Comparison of ENCODE assay signal across 20 cellular contexts in genomic region chr20:38903335-38903734, GRCh38. TPM values are rescaled to one million over a fixed set of nuclear protein-coding genes. Genes with fewer than 3 reads are reported as not detected.
A peak's percentile ranks its signal among the peaks of the same experiment; 100 is the strongest.
DNase-seq lines count a peak whose midpoint lies in the region; ATAC-seq, FAIRE-seq and TF ChIP-seq lines count a peak whose summit lies in the region.
"Had no signal": no experiment of that assay in that cellular context is flagged by ENCODE, and none has a peak within 500 bp of the region (broad histone marks: within the 10 kb centered on the region; RNA-seq: fewer than 3 reads in every experiment).

No MANE protein-coding gene starts in this region.

- peak overlapping the region; percentile 87 to 92 for H3K27ac Mint-ChIP-seq in effector memory CD8-positive, alpha-beta T cell

- in situ Hi-C loops in HepG2 (cut with HindIII; ENCODE audit: extremely low pct_ligation_motif_present, low pct_unique_long_range_greater_than_20kb): no loop called here
- in situ Hi-C loops in IMR-90 (cut with MboI; ENCODE audit: low sequenced_read_pairs): no loop called here
- in situ Hi-C loops in GM13976 (cut with MboI; ENCODE audit: low sequenced_read_pairs, unreplicated experiment): loop anchor here (10.0 kb wide), 1 partner anchor 249 kb away; no protein-coding TSS in a partner anchor

- no peaks in the 10 kb centered on the region for H3K9me1 ChIP-seq in IMR-90 (ENCODE audit: insufficient read depth, low read length)

- BruUV-seq in HepG2 (replicated peaks; lab: Mats Ljungman, UMichigan): no TSS peak
- BruUV-seq in IMR-90 (replicated peaks; lab: Mats Ljungman, UMichigan): no TSS peak

- H4K20me1 ChIP-seq in HepG2 (ENCODE audit: insufficient read depth, low read length) (no peaks in the 10 kb centered on the region), IMR-90 (ENCODE audit: insufficient read depth, low read length) (no peaks in the 10 kb centered on the region)
- H4K20me1 ChIP-seq: BLaER1 treated with 17β-estradiol and CSF1 and Interleukin-3, amounts not matched to agents 10 nM and 100 nM had no signal

- DNase-seq in HepG2 (ENCODE audit: low spot score): no peak
- no peak for DNase-seq in right lobe of liver
- DNase-seq in IMR-90: no peak
- DNase-seq in effector memory CD8-positive, alpha-beta T cell: no peak
- no peak for DNase-seq in GM13976 (ENCODE audit: low spot score)
- no peak for DNase-seq in esophagus squamous epithelium (lab: John Stamatoyannopoulos, UW)
- DNase-seq: CD8-positive, alpha-beta memory T cell; Karpas-422; MV-4-11; NCI-H1105 treated with DMSO at 0.1 percent for 48 hours; NCI-H2081 treated with DMSO at 0.1 percent for 48 hours; NCI-H2171 treated with DMSO at 0.1 percent for 48 hours; NCI-H524 treated with DMSO at 0.1 percent for 48 hours; NCI-H82; SIG-M5 had no signal

- H4K8ac ChIP-seq in IMR-90 (ENCODE audit: low read depth in 2 of 2, low read length in 2 of 2): no peak overlapping the region

- peaks cover 9% of the 10 kb centered on the region for H3K4me1 ChIP-seq in HepG2 (ENCODE audit: insufficient read depth, low read length)
- H3K4me1 ChIP-seq in right lobe of liver: no peaks in the 10 kb centered on the region
- H3K4me1 ChIP-seq in IMR-90 (ENCODE audit: control insufficient read depth, insufficient read depth, low read length): no peaks in the 10 kb centered on the region
- no peaks in the 10 kb centered on the region for H3K4me1 ChIP-seq in esophagus squamous epithelium
- H3K4me1 ChIP-seq: BLaER1 treated with 17β-estradiol and CSF1 and Interleukin-3, amounts not matched to agents 10 nM and 100 nM had no signal

- POLR2A ChIA-PET in HepG2 (lab: Yijun Ruan, JAX): no interaction called here
- POLR2A ChIA-PET in IMR-90 (lab: Charles Lee; ENCODE audit: unreplicated experiment): no interaction called here

- no peaks in the 10 kb centered on the region for H3K27me3 Mint-ChIP-seq in effector memory CD8-positive, alpha-beta T cell
- H3K27me3 Mint-ChIP-seq: CD8-positive, alpha-beta memory T cell had no signal

- H3K27ac ChIP-seq in HepG2 (ENCODE audit: extremely low read length, insufficient read depth, low read length) (no peak overlapping the region), right lobe of liver (no peak overlapping the region), IMR-90 (ENCODE audit: insufficient read depth, low read length) (no peak overlapping the region), esophagus squamous epithelium (no peak overlapping the region)
- H3K27ac ChIP-seq: BLaER1 treated with 17β-estradiol and CSF1 and Interleukin-3, amounts not matched to agents 10 nM and 100 nM had no signal

- H3K4ac ChIP-seq in IMR-90 (ENCODE audit: low read depth, low read length): no peak overlapping the region

- H3K14ac ChIP-seq in IMR-90 (replicated peaks; ENCODE audit: low read depth, low read length): no peak overlapping the region

- no peak overlapping the region for H4K5ac ChIP-seq in IMR-90 (ENCODE audit: low read depth, low read length)

- H3K56ac ChIP-seq in IMR-90 (ENCODE audit: extremely low read depth, insufficient read depth, low read length): no peak overlapping the region

- no peaks in the 10 kb centered on the region; a peak in 3 of 5 replicates for H3K27me3 ChIP-seq in HepG2 (ENCODE audit: control insufficient read depth in 1 of 2, insufficient read depth in 2 of 2, low read length in 2 of 2)
- no peaks in the 10 kb centered on the region for H3K27me3 ChIP-seq in right lobe of liver
- H3K27me3 ChIP-seq in IMR-90 (ENCODE audit: control insufficient read depth, insufficient read depth, low read length): peaks cover 22% of the 10 kb centered on the region
- peaks cover 0 to 12% (median 0%) of the 10 kb centered on the region in 4 donors for H3K27me3 ChIP-seq in esophagus squamous epithelium
- H3K27me3 ChIP-seq: BLaER1 treated with 17β-estradiol and CSF1 and Interleukin-3, amounts not matched to agents 10 nM and 100 nM had no signal

- H3K36me3 ChIP-seq in HepG2 (replicated peaks in 1 of 2; ENCODE audit: control insufficient read depth in 1 of 2, insufficient read depth in 2 of 2, low read length in 2 of 2) (no peaks in the 10 kb centered on the region), right lobe of liver (no peaks in the 10 kb centered on the region), IMR-90 (ENCODE audit: control insufficient read depth, insufficient read depth, low read length) (no peaks in the 10 kb centered on the region), esophagus squamous epithelium (peaks cover 0 to 30% (median 0%) of the 10 kb centered on the region in 3 donors)

- H3K23ac ChIP-seq in IMR-90 (ENCODE audit: low read depth, low read length): no peak overlapping the region

- no peak overlapping the region for H2AK5ac ChIP-seq in IMR-90 (ENCODE audit: low read depth, low read length)

- no peak overlapping the region for H4K91ac ChIP-seq in IMR-90 (ENCODE audit: insufficient read depth, low read depth, low read length)

- H3K4me3 Mint-ChIP-seq in effector memory CD8-positive, alpha-beta T cell: peak overlapping the region in 1 of 2 donors; percentile 60
- H3K4me3 Mint-ChIP-seq: CD8-positive, alpha-beta memory T cell had no signal

- no peak for TF ChIP-seq POLR2A in HepG2 (IDR thresholded peaks at IDR 0.05; ENCODE audit: insufficient read depth in 1 of 2, low read depth in 2 of 2, low read length in 2 of 2)
- TF ChIP-seq POLR2A in right lobe of liver (IDR thresholded peaks at IDR 0.05): no peak
- TF ChIP-seq POLR2A in IMR-90 (IDR thresholded peaks at IDR 0.05; ENCODE audit: low read depth, low read length): no peak
- no peak for TF ChIP-seq POLR2A in esophagus squamous epithelium (IDR thresholded peaks at IDR 0.05)

- no peak for TF ChIP-seq EP300 in HepG2 (IDR thresholded peaks at IDR 0.05; ENCODE audit: low read depth in 2 of 2, low read length in 2 of 2)
- TF ChIP-seq EP300 in HepG2 (CRISPR knock-in tag; IDR thresholded peaks at IDR 0.05; ENCODE audit: borderline replicate concordance): no peak

- CTCF ChIA-PET in HepG2 (lab: Yijun Ruan, JAX; ENCODE audit: low intra/inter-chr PET ratio, low total read pairs): no interaction called here
- CTCF ChIA-PET in IMR-90 (lab: Yijun Ruan, JAX): no interaction called here

- H3K9ac ChIP-seq in HepG2 (ENCODE audit: insufficient read depth, low read depth, low read length) (no peak overlapping the region), IMR-90 (ENCODE audit: low read depth, low read length) (no peak overlapping the region)
- H3K9ac ChIP-seq: BLaER1 treated with 17β-estradiol and CSF1 and Interleukin-3, amounts not matched to agents 10 nM and 100 nM had no signal

- no peaks in the 10 kb centered on the region for H3K9me3 Mint-ChIP-seq in effector memory CD8-positive, alpha-beta T cell

- no peak overlapping the region for H2BK20ac ChIP-seq in IMR-90 (ENCODE audit: low read depth, low read length)

- no peaks in the 10 kb centered on the region for H3K79me1 ChIP-seq in IMR-90 (ENCODE audit: low read depth in 1 of 2, low read length in 2 of 2)

- no peak overlapping the region for H2BK120ac ChIP-seq in IMR-90 (ENCODE audit: low read depth, low read length)

- H2BK5ac ChIP-seq in IMR-90 (ENCODE audit: low read depth, low read length, poor library complexity, severe bottlenecking): no peak overlapping the region

- dilution Hi-C loops in IMR-90 (cut with HindIII; ENCODE audit: low sequenced_read_pairs, unreplicated experiment): no loop called here

- H3K4me2 ChIP-seq in HepG2 (ENCODE audit: low read depth, low read length) (no peak overlapping the region), IMR-90 (ENCODE audit: low read depth, low read length) (no peak overlapping the region)
- H3K4me2 ChIP-seq: BLaER1 treated with 17β-estradiol and CSF1 and Interleukin-3, amounts not matched to agents 10 nM and 100 nM had no signal

- ATAC-seq in HepG2: no peak
- no peak for ATAC-seq in right lobe of liver
- no peak for ATAC-seq in IMR-90 (ENCODE audit: low read depth)
- no peak for ATAC-seq in effector memory CD8-positive, alpha-beta T cell (replicated peaks)
- no peak for ATAC-seq in GM21390 (IDR thresholded peaks at IDR 0.05; ENCODE audit: unreplicated experiment)
- ATAC-seq: Panc1 had no signal

- no peak for TF ChIP-seq RAD21 in HepG2 (CRISPR knock-in tag; IDR thresholded peaks at IDR 0.05)
- TF ChIP-seq RAD21 in IMR-90 (IDR thresholded peaks at IDR 0.05; ENCODE audit: low read length): no peak

- H3K9me3 ChIP-seq in HepG2 (ENCODE audit: low read length): peaks cover 5% of the 10 kb centered on the region; the same call in 1 of the 2 replicates
- H3K9me3 ChIP-seq in right lobe of liver: no peaks in the 10 kb centered on the region
- H3K9me3 ChIP-seq in IMR-90 (ENCODE audit: control insufficient read depth, insufficient read depth, low read length): peaks cover 2% of the 10 kb centered on the region; the same call in 1 of the 2 replicates
- H3K9me3 ChIP-seq in esophagus squamous epithelium: peaks cover 0 to 14% (median 8%) of the 10 kb centered on the region in 3 donors

- intact Hi-C loops in HepG2 (cut with micrococcal nuclease; ENCODE audit: unreplicated experiment): no loop called here
- intact Hi-C loops in right lobe of liver (cut with DNase I): no loop called here
- intact Hi-C loops in IMR-90 (cut with micrococcal nuclease): no loop called here
- intact Hi-C loops in esophagus squamous epithelium (cut with DNase I): no loop called here

- peaks cover 81% of the 10 kb centered on the region for H3K36me3 Mint-ChIP-seq in effector memory CD8-positive, alpha-beta T cell (ENCODE audit: insufficient read depth)

- H3K18ac ChIP-seq in IMR-90 (ENCODE audit: low read depth, low read length): no peak overlapping the region

- no peak for FAIRE-seq in HepG2 (lab: Jason Lieb, UNC)
- FAIRE-seq: G401.6, H54 had no signal

- peak overlapping the region; percentile 53 for H2AK9ac ChIP-seq in IMR-90 (replicated peaks; ENCODE audit: low read depth, low read length, poor library complexity)

- H2AFZ ChIP-seq in HepG2 (ENCODE audit: low read length): no peak overlapping the region
- no peak overlapping the region for H2AFZ ChIP-seq in IMR-90 (replicated peaks; ENCODE audit: low read length, poor library complexity)

- H3K79me2 ChIP-seq in HepG2 (ENCODE audit: insufficient read depth, low read length): no peaks in the 10 kb centered on the region

- H3K4me3 ChIP-seq in HepG2 (replicated peaks in 1 of 3; ENCODE audit: insufficient read depth in 1 of 3, low read depth in 2 of 3, low read length in 3 of 3) (no peak overlapping the region), right lobe of liver (no peak overlapping the region), IMR-90 (ENCODE audit: insufficient read depth, low read depth, low read length) (no peak overlapping the region), esophagus squamous epithelium (no peak overlapping the region)
- H3K4me3 ChIP-seq: BLaER1 treated with 17β-estradiol and CSF1 and Interleukin-3, amounts not matched to agents 10 nM and 100 nM had no signal

- 40% methylated on average over 5 of the region's 5 CpGs for WGBS in HepG2 (ENCODE audit: low lambda C conversion rate)
- 56% methylated on average over 5 of the region's 5 CpGs for WGBS in right lobe of liver (ENCODE audit: insufficient coverage, low coverage, low lambda C conversion rate, missing lambda C conversion rate)
- 53% methylated on average over 3 of the region's 5 CpGs; no CpG with 5 or more reads in 1 of the 2 experiments for WGBS in IMR-90 (ENCODE audit: extremely low coverage in 2 of 2, insufficient read length in 1 of 2), 2 experiments
- 41 to 64% methylated on average over 5 of the region's 5 CpGs for WGBS in esophagus squamous epithelium, 2 donors

- no peak overlapping the region for H2BK15ac ChIP-seq in IMR-90 (ENCODE audit: low read depth, low read length)

- TF ChIP-seq CTCF in HepG2 (CRISPR knock-in tag; IDR thresholded peaks at IDR 0.05): no peak
- no peak for TF ChIP-seq CTCF in right lobe of liver (IDR thresholded peaks at IDR 0.05)
- no peak for TF ChIP-seq CTCF in IMR-90 (conservative IDR thresholded peaks at IDR 0.05; ENCODE audit: low read depth, low read length)
- TF ChIP-seq CTCF in GM13976 (IDR thresholded peaks at IDR 0.05; ENCODE audit: borderline replicate concordance, control extremely low read depth, extremely low read depth, insufficient read depth, missing control alignments): no peak
- no peak for TF ChIP-seq CTCF in esophagus squamous epithelium (IDR thresholded peaks at IDR 0.05)

- peaks cover 9 to 16% of the 10 kb centered on the region in 2 donors for H3K4me1 Mint-ChIP-seq in effector memory CD8-positive, alpha-beta T cell (ENCODE audit: low read depth in 2 of 2)

RNA-seq across cellular contexts. Expression of gene FAM83D, which starts 22.9 kb away (rescaled TPM):
- total RNA-seq in HepG2 (2016; rRNA removed; fragmentation: Illumina TruSeq; extraction: Trizol) (64.0 and 76.5 TPM in 2 replicates), right lobe of liver (1 to 10 TPM in 4 of 6 experiments, under 1 TPM in 2; 0.83 to 3.3 (median 1.7) TPM), IMR-90 (2012; rRNA removed) (20.4 and 23.1 TPM in 2 replicates), esophagus squamous epithelium (100 to 1,000 TPM in 1 of 4 donors, 10 to 100 TPM in 3; 53.8 to 105 (median 81.9) TPM)
- 7.7 and 8.1 TPM in 2 replicates for total RNA-seq in HepG2 (2016; cell fraction: cytosol; rRNA removed; fragmentation: Illumina TruSeq; extraction: Trizol; ENCODE audit: low read depth)
- total RNA-seq in HepG2 (2016; cell fraction: insoluble cytoplasmic fraction; rRNA removed; fragmentation: Illumina TruSeq; extraction: Trizol): 64.0 and 71.6 TPM in 2 replicates
- total RNA-seq in HepG2 (2016; cell fraction: membrane; rRNA removed; fragmentation: Illumina TruSeq; extraction: Trizol): 21.2 and 23.0 TPM in 2 replicates
- 31.3 and 37.7 TPM in 2 replicates for total RNA-seq in HepG2 (2016; cell fraction: nucleus; rRNA removed; fragmentation: Illumina TruSeq; extraction: Trizol)
- polyA plus RNA-seq in HepG2 (2011; rRNA removed) (26.7 and 51.4 TPM in 2 replicates), IMR-90 (2012; rRNA removed) (26.4 and 29.6 TPM in 2 replicates)
- 28.2 and 38.6 TPM in 2 replicates for polyA plus RNA-seq in HepG2 (2011; cell fraction: cytosol; rRNA removed)
- polyA plus RNA-seq in HepG2 (2011; cell fraction: nucleus; rRNA removed): 23.7 and 42.3 TPM in 2 replicates
- 13.4 and 27.1 TPM in 2 replicates for polyA plus RNA-seq in HepG2 (2012)
- 3.9 and 4.0 TPM in 2 replicates for polyA plus RNA-seq in HepG2 (2016; cell fraction: cytosol; fragmentation: Illumina TruSeq; extraction: Trizol; ENCODE audit: low read depth)
- 80.4 and 80.8 TPM in 2 replicates for polyA plus RNA-seq in HepG2 (2016; cell fraction: insoluble cytoplasmic fraction; fragmentation: Illumina TruSeq; extraction: Trizol; ENCODE audit: low read depth)
- polyA plus RNA-seq in HepG2 (2016; cell fraction: membrane; fragmentation: Illumina TruSeq; extraction: Trizol; ENCODE audit: low read depth): 11.5 and 12.2 TPM in 2 replicates
- 61.5 and 62.0 TPM in 2 replicates for polyA plus RNA-seq in HepG2 (2016; cell fraction: nucleus; fragmentation: Illumina TruSeq; extraction: Trizol; ENCODE audit: insufficient read depth, low read depth)
- 42.3 and 93.4 TPM in 2 replicates for polyA minus RNA-seq in HepG2 (2011; rRNA and poly(A)+ RNA removed; ENCODE audit: low replicate concordance)
- polyA minus RNA-seq in HepG2 (2011; cell fraction: cytosol; rRNA and poly(A)+ RNA removed): 16.7 and 27.9 TPM in 2 replicates
- 19.5 and 32.3 TPM in 2 replicates for polyA minus RNA-seq in HepG2 (2011; cell fraction: nucleus; rRNA and poly(A)+ RNA removed)
- polyA plus RNA-seq in IMR-90 (2012; cell fraction: cytosol; rRNA removed): 19.3 and 28.9 TPM in 2 replicates
- 15.9 and 19.1 TPM in 2 replicates for polyA plus RNA-seq in IMR-90 (2012; cell fraction: nucleus; rRNA removed; ENCODE audit: low replicate concordance)

RNA-seq across cellular contexts. Expression of gene DHX35, which starts 58.8 kb away (rescaled TPM):
- total RNA-seq in HepG2 (2016; rRNA removed; fragmentation: Illumina TruSeq; extraction: Trizol) (28.7 and 30.4 TPM in 2 replicates), right lobe of liver (1 to 10 TPM; 3.2 to 7.5 (median 4.8) TPM), IMR-90 (2012; rRNA removed) (8.1 and 9.1 TPM in 2 replicates), esophagus squamous epithelium (10 to 100 TPM in 2 of 4 donors, 1 to 10 TPM in 2; 4.4 to 14.7 (median 10.8) TPM)
- total RNA-seq in HepG2 (2016; cell fraction: cytosol; rRNA removed; fragmentation: Illumina TruSeq; extraction: Trizol; ENCODE audit: low read depth): 5.2 and 6.7 TPM in 2 replicates
- 29.9 and 33.4 TPM in 2 replicates for total RNA-seq in HepG2 (2016; cell fraction: insoluble cytoplasmic fraction; rRNA removed; fragmentation: Illumina TruSeq; extraction: Trizol)
- total RNA-seq in HepG2 (2016; cell fraction: membrane; rRNA removed; fragmentation: Illumina TruSeq; extraction: Trizol): 8.6 and 10.5 TPM in 2 replicates
- 35.4 and 36.9 TPM in 2 replicates for total RNA-seq in HepG2 (2016; cell fraction: nucleus; rRNA removed; fragmentation: Illumina TruSeq; extraction: Trizol)
- polyA plus RNA-seq in HepG2 (2011; rRNA removed) (25.8 and 26.2 TPM in 2 replicates), IMR-90 (2012; rRNA removed) (12.5 and 13.5 TPM in 2 replicates)
- 18.8 and 19.6 TPM in 2 replicates for polyA plus RNA-seq in HepG2 (2011; cell fraction: cytosol; rRNA removed)
- 58.1 and 67.7 TPM in 2 replicates for polyA plus RNA-seq in HepG2 (2011; cell fraction: nucleus; rRNA removed)
- 11.8 and 14.5 TPM in 2 replicates for polyA plus RNA-seq in HepG2 (2012)
- 1.6 and 1.8 TPM in 2 replicates for polyA plus RNA-seq in HepG2 (2016; cell fraction: cytosol; fragmentation: Illumina TruSeq; extraction: Trizol; ENCODE audit: low read depth)
- 24.2 and 25.5 TPM in 2 replicates for polyA plus RNA-seq in HepG2 (2016; cell fraction: insoluble cytoplasmic fraction; fragmentation: Illumina TruSeq; extraction: Trizol; ENCODE audit: low read depth)
- 4.9 TPM in 2 replicates for polyA plus RNA-seq in HepG2 (2016; cell fraction: membrane; fragmentation: Illumina TruSeq; extraction: Trizol; ENCODE audit: low read depth)
- polyA plus RNA-seq in HepG2 (2016; cell fraction: nucleus; fragmentation: Illumina TruSeq; extraction: Trizol; ENCODE audit: insufficient read depth, low read depth): 45.4 and 47.2 TPM in 2 replicates
- 25.6 and 28.7 TPM in 2 replicates for polyA minus RNA-seq in HepG2 (2011; rRNA and poly(A)+ RNA removed; ENCODE audit: low replicate concordance)
- polyA minus RNA-seq in HepG2 (2011; cell fraction: cytosol; rRNA and poly(A)+ RNA removed): 10.4 and 11.8 TPM in 2 replicates
- polyA minus RNA-seq in HepG2 (2011; cell fraction: nucleus; rRNA and poly(A)+ RNA removed): 46.6 and 48.2 TPM in 2 replicates
- polyA plus RNA-seq in IMR-90 (2012; cell fraction: cytosol; rRNA removed): 3.5 and 5.9 TPM in 2 replicates
- 42.9 and 80.9 TPM in 2 replicates for polyA plus RNA-seq in IMR-90 (2012; cell fraction: nucleus; rRNA removed; ENCODE audit: low replicate concordance)
